1 cellular context compared by ENCODE assay signal in genomic region chr16:75456971-75457370, GRCh38.
TF ChIP-seq lines count a peak whose summit lies in the region.

No MANE protein-coding gene starts in this region.

TF ChIP-seq in K562, 482 proteins besides CTCF, POLR2A, EP300 and RAD21:
- TF ChIP-seq ZNF212 (CRISPR knock-in tag; IDR thresholded peaks at IDR 0.05) (no peak), LARP7 (IDR thresholded peaks at IDR 0.05) (no peak), BRD4 (IDR thresholded peaks at IDR 0.05) (no peak)
